ENCODE assay signal across 7 cellular contexts in the genomic region with DNA sequence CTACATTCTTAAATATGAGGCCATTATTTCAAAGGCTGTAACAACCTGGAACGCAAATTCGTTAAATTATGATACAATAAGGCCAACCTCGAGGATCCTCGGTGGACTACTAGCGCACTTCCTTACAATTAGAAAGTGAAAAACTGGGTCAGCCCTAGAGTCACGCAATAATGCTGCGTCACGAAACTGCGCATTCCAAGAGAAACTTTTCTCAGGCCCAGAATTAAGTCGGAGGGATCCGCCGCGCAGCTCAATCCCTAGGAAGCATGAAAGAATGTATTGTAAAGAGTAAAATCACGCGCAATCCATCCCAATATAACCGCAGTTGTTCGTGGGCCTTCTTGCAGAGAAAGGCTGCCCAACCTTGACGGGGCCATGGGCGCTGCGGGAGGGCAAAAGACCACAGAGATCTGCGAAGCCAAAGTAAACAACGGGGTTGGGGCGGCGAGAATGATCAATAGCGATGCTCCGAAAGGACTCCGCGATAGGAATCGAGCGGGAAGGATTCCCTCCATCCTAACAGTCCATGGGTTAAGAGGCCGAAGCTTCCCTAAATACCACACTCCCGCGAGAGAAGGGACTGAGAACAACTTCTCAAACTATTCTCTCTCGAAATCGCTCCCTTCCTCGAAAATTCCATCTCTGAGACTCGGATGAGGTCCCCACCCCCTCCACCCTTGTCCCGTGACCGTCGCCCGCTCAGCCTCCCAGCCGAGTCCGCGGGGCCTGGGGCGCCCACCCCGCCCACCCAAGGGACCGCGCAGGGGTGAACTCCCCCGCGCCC. TPM values are rescaled to one million over a fixed set of nuclear protein-coding genes. Genes with fewer than 3 reads are reported as not detected.
DNase-seq lines count a peak whose midpoint lies in the region; ATAC-seq and TF ChIP-seq lines count a peak whose summit lies in the region.

No MANE protein-coding gene starts in this region.

- no peak for TF ChIP-seq CTCF in activated CD8-positive, alpha-beta T cell treated with anti-CD3 and anti-CD28 coated beads for 36 hours (IDR thresholded peaks at IDR 0.05)
- no peak for TF ChIP-seq CTCF in lung (IDR thresholded peaks at IDR 0.05; ENCODE audit: control extremely low read depth, extremely low read depth)

- POLR2A ChIA-PET in activated CD8-positive, alpha-beta T cell treated with anti-CD3 and anti-CD28 coated beads for 36 hours (lab: Charles Lee), result interaction anchor here (1.0 to 1.2 kb wide), 2 partner anchors 14 to 654 kb away, joined by 4 to 5 read pairs; a partner anchor contains a TSS

- no peaks in the 10 kb centered on the region for H3K36me3 ChIP-seq in endocrine pancreas (ENCODE audit: control insufficient read depth, insufficient read depth, low read length)
- H3K36me3 ChIP-seq in lung (ENCODE audit: control insufficient read depth in 2 of 2, insufficient read depth in 2 of 2, low read length in 2 of 2), result no peaks in the 10 kb centered on the region

- H3K9me3 ChIP-seq in endocrine pancreas (ENCODE audit: control insufficient read depth, low read length) (no peaks in the 10 kb centered on the region), lung (ENCODE audit: control insufficient read depth in 2 of 2, insufficient read depth in 1 of 2, low read length in 1 of 2) (no peaks in the 10 kb centered on the region)

- WGBS in lung, 2 donors, result 1% methylated on average over 49 to 50 of the region's 50 CpGs

- DNase-seq in NCI-H2227 treated with DMSO at 0.1 percent for 48 hours (lab: John Stamatoyannopoulos, UW) (peak; percentile 24), lung (ENCODE audit: low spot score) (peak; percentile 68)
- peak; percentile 49 for DNase-seq in activated CD8-positive, alpha-beta T cell treated with anti-CD3 and anti-CD28 coated beads for 36 hours
- peak; percentile 32 for DNase-seq in stimulated activated CD4-positive, alpha-beta T cell treated with anti-CD3 and anti-CD28 coated beads, Interleukin-4, amount 100 ng/mL, for 24 hours

- peak overlapping the region; percentile 75 for H3K9ac ChIP-seq in endocrine pancreas (ENCODE audit: control insufficient read depth, insufficient read depth, low read length)

- H3K4me1 Mint-ChIP-seq in activated CD8-positive, alpha-beta T cell treated with anti-CD3 and anti-CD28 coated beads for 36 hours (ENCODE audit: low read depth), result peaks cover 22% of the 10 kb centered on the region

- peak overlapping the region; percentile 90 for H3K27ac Mint-ChIP-seq in activated CD8-positive, alpha-beta T cell treated with anti-CD3 and anti-CD28 coated beads for 36 hours

- H3K36me3 Mint-ChIP-seq in activated CD8-positive, alpha-beta T cell treated with anti-CD3 and anti-CD28 coated beads for 36 hours (ENCODE audit: low read depth), result no peaks in the 10 kb centered on the region

- peak; percentile 9 for ATAC-seq in GM19351 (IDR thresholded peaks at IDR 0.05; ENCODE audit: unreplicated experiment)
- ATAC-seq in activated CD8-positive, alpha-beta T cell treated with anti-CD3 and anti-CD28 coated beads for 36 hours, result peak; percentile 22
- peak; percentile 45 for ATAC-seq in lung (ENCODE audit: insufficient read depth, low FRiP score)
- ATAC-seq in HG03139 (IDR thresholded peaks at IDR 0.05; ENCODE audit: unreplicated experiment), result no peak

- H3K4me3 ChIP-seq in endocrine pancreas (ENCODE audit: control insufficient read depth, insufficient read depth, low read length) (peak overlapping the region; percentile 97), lung (peak overlapping the region; percentile 87)

- peak overlapping the region; percentile 77 for H3K4me3 Mint-ChIP-seq in activated CD8-positive, alpha-beta T cell treated with anti-CD3 and anti-CD28 coated beads for 36 hours

- H3K4me1 ChIP-seq in endocrine pancreas (ENCODE audit: control insufficient read depth, insufficient read depth, low read length) (no peaks in the 10 kb centered on the region), lung (ENCODE audit: control insufficient read depth in 2 of 2, insufficient read depth in 2 of 2, low read length in 2 of 2) (no peaks in the 10 kb centered on the region)

- intact Hi-C loops in activated CD8-positive, alpha-beta T cell treated with anti-CD3 and anti-CD28 coated beads for 36 hours (cut with micrococcal nuclease), result loop anchor here (10.0 kb wide), 1 partner anchor 389 kb away; no protein-coding TSS in a partner anchor

- H3K27me3 ChIP-seq in endocrine pancreas (ENCODE audit: control insufficient read depth, insufficient read depth, low read length), result no peaks in the 10 kb centered on the region
- no peaks in the 10 kb centered on the region for H3K27me3 ChIP-seq in lung (ENCODE audit: control insufficient read depth, insufficient read depth)

- peaks cover 2% of the 10 kb centered on the region for H3K27me3 Mint-ChIP-seq in activated CD8-positive, alpha-beta T cell treated with anti-CD3 and anti-CD28 coated beads for 36 hours

- no peaks in the 10 kb centered on the region for H3K9me3 Mint-ChIP-seq in activated CD8-positive, alpha-beta T cell treated with anti-CD3 and anti-CD28 coated beads for 36 hours

- H3K27ac ChIP-seq in lung (ENCODE audit: low read depth in 1 of 2, low read length in 1 of 2), result peak overlapping the region; percentile 82 to 97

- CTCF ChIA-PET in activated CD8-positive, alpha-beta T cell treated with anti-CD3 and anti-CD28 coated beads for 36 hours (lab: Charles Lee), result interaction anchor here (1.3 to 1.6 kb wide), 2 partner anchors 10 to 50 kb away, joined by 4 read pairs; no protein-coding TSS in a partner anchor

RNA-seq across cellular contexts. Expression of a gene that starts 0.6 kb away (rescaled TPM):
- 10 to 100 TPM; 16.0 to 16.4 TPM for total RNA-seq in activated CD8-positive, alpha-beta T cell treated with anti-CD3 and anti-CD28 coated beads for 36 hours
- total RNA-seq in lung, result 10 to 100 TPM; 52.9 to 84.7 TPM
- 10 to 100 TPM; 28.0 to 38.9 TPM for polyA plus RNA-seq in lung

RNA-seq across cellular contexts. Expression of a gene that starts 48.0 kb away (rescaled TPM):
- not detected for total RNA-seq in activated CD8-positive, alpha-beta T cell treated with anti-CD3 and anti-CD28 coated beads for 36 hours
- total RNA-seq in lung, result 1 to 10 TPM; 1.4 to 3.4 TPM
- under 1 TPM; 0.14 to 0.18 TPM for polyA plus RNA-seq in lung
